In the genomic region with DNA sequence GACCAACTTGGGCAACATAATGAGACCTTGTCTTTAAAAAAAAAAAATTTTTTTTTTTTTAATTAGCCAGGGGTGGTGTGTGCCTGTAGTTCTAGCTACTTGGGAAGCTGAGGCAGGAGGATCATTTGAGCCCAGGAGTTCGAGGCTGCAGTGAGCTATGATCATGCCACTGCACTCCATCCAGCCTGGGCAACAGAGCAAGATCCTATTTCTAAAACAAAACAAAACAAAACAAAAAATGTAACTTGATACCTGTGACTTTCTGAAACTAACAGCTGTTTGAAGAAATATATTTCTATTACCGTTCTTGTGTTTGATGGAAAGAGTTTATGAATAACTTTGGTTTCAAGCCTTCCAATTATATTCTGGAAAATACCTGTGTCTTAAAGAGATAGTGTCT, we compare ENCODE assay signal across 23 cellular contexts. TPM values are rescaled to one million over a fixed set of nuclear protein-coding genes. Genes with fewer than 3 reads are reported as not detected.
A peak's percentile ranks its signal among the peaks of the same experiment; 100 is the strongest.
DNase-seq lines count a peak whose midpoint lies in the region; ATAC-seq, FAIRE-seq and TF ChIP-seq lines count a peak whose summit lies in the region.
"Had no signal": no experiment of that assay in that cellular context is flagged by ENCODE, and none has a peak within 500 bp of the region (broad histone marks: within the 10 kb centered on the region; RNA-seq: fewer than 3 reads in every experiment).

No MANE protein-coding gene starts in this region.

- DNase-seq in heart right ventricle: no peak
- no peak for DNase-seq in cardiac septum (ENCODE audit: low spot score)
- no peak for DNase-seq in kidney
- DNase-seq in uterus: no peak
- DNase-seq in mesothelial cell of epicardium (ENCODE audit: low spot score in 2 of 2, unreplicated experiment in 2 of 2): no peak
- no peak for DNase-seq in natural killer cell
- DNase-seq: activated CD4-positive, alpha-beta T cell treated with anti-CD3 and anti-CD28 coated beads, Interleukin-2, amount 10 ng/mL, durations not matched to agents 24 days and 14 days; activated naive CD4-positive, alpha-beta T cell; aorta; Calu3; GOT3; Kasumi-1; kidney glomerular epithelial cell; NCI-H1092 treated with DMSO at 0.1 percent for 48 hours; NCI-H524; nucleus accumbens; SHP77 treated with DMSO at 0.1 percent for 48 hours; stimulated activated naive CD8-positive, alpha-beta T cell treated with anti-CD3 and anti-CD28 coated beads, Interleukin-15, Interleukin-2, amounts not matched to agents 100 U/mL and 50 U/mL, for 24 hours; T-cell had no signal

- H3K27ac Mint-ChIP-seq in mesothelial cell of epicardium (no peak overlapping the region), natural killer cell (no peak overlapping the region)
- H3K27ac Mint-ChIP-seq: activated CD4-positive, alpha-beta T cell treated with anti-CD3 and anti-CD28 coated beads, Interleukin-2, amount 10 ng/mL, durations not matched to agents 24 days and 14 days; T-cell had no signal

- no peak for ATAC-seq in heart right ventricle
- ATAC-seq in GM18873 (IDR thresholded peaks at IDR 0.05; ENCODE audit: low FRiP score, unreplicated experiment): no peak
- ATAC-seq in natural killer cell: no peak
- ATAC-seq: stimulated activated naive CD8-positive, alpha-beta T cell treated with anti-CD3 and anti-CD28 coated beads, Interleukin-15, Interleukin-2, amounts not matched to agents 100 U/mL and 50 U/mL, for 24 hours; T-cell had no signal

- no peaks in the 10 kb centered on the region for H3K9me3 ChIP-seq in heart right ventricle
- H3K9me3 ChIP-seq in kidney (ENCODE audit: control insufficient read depth in 1 of 2, low read length in 2 of 2): no peaks in the 10 kb centered on the region
- no peaks in the 10 kb centered on the region for H3K9me3 ChIP-seq in uterus
- H3K9me3 ChIP-seq: BLaER1 had no signal

- no peak for TF ChIP-seq POLR2A in uterus (IDR thresholded peaks at IDR 0.05)

- no peaks in the 10 kb centered on the region for H3K27me3 ChIP-seq in heart right ventricle
- no peaks in the 10 kb centered on the region for H3K27me3 ChIP-seq in rectal smooth muscle tissue (ENCODE audit: control insufficient read depth, insufficient read depth, low read length)
- no peaks in the 10 kb centered on the region for H3K27me3 ChIP-seq in uterus
- H3K27me3 ChIP-seq: BLaER1 had no signal

- TF ChIP-seq CTCF in heart right ventricle (IDR thresholded peaks at IDR 0.05) (no peak), kidney (IDR thresholded peaks at IDR 0.05; ENCODE audit: borderline replicate concordance, extremely low read depth, insufficient read depth) (no peak), uterus (IDR thresholded peaks at IDR 0.05) (no peak), mesothelial cell of epicardium (IDR thresholded peaks at IDR 0.05; ENCODE audit: unreplicated experiment) (no peak), natural killer cell (IDR thresholded peaks at IDR 0.05) (no peak)

- H3K4me3 Mint-ChIP-seq in mesothelial cell of epicardium: no peak overlapping the region
- H3K4me3 Mint-ChIP-seq in natural killer cell: no peak overlapping the region
- H3K4me3 Mint-ChIP-seq: activated CD4-positive, alpha-beta T cell treated with anti-CD3 and anti-CD28 coated beads, Interleukin-2, amount 10 ng/mL, durations not matched to agents 24 days and 14 days had no signal

- H3K36me3 Mint-ChIP-seq in mesothelial cell of epicardium (peaks cover 2% of the 10 kb centered on the region), natural killer cell (no peaks in the 10 kb centered on the region)

- intact Hi-C loops in heart right ventricle (cut with DNase I): loop anchor here in 9 of 10 donors (5.0 to 10.0 kb wide), 5 partner anchors 38 to 270 kb away; no protein-coding TSS in a partner anchor
- intact Hi-C loops in cardiac septum (cut with DNase I): loop anchor here (2.0 kb wide), 1 partner anchor 44 kb away; no protein-coding TSS in a partner anchor
- intact Hi-C loops in kidney (cut with DNase I): no loop called here
- intact Hi-C loops in uterus (cut with DNase I; ENCODE audit: low total_unique reads): no loop called here
- intact Hi-C loops in natural killer cell (cut with micrococcal nuclease): no loop called here

- H3K9ac ChIP-seq in kidney (ENCODE audit: low read length in 2 of 2): peak overlapping the region; percentile 46 to 92
- H3K9ac ChIP-seq in rectal smooth muscle tissue (ENCODE audit: low read length): no peak overlapping the region
- H3K9ac ChIP-seq: BLaER1 had no signal

- H3K27ac ChIP-seq in heart right ventricle: peak overlapping the region; percentile 84 to 99 (median 91)
- peak overlapping the region; percentile 97 to 98 for H3K27ac ChIP-seq in kidney (ENCODE audit: low read depth in 2 of 2, low read length in 2 of 2)
- H3K27ac ChIP-seq in rectal smooth muscle tissue (ENCODE audit: low read depth, low read length): peak overlapping the region; percentile 81
- peak overlapping the region; percentile 93 to 96 for H3K27ac ChIP-seq in uterus
- H3K27ac ChIP-seq: BLaER1 had no signal

- H3K4me1 Mint-ChIP-seq in mesothelial cell of epicardium (peaks cover 43% of the 10 kb centered on the region), natural killer cell (peaks cover 0 to 9% of the 10 kb centered on the region in 2 donors)

- H3K4me3 ChIP-seq in heart right ventricle (no peak overlapping the region), kidney (ENCODE audit: low read length in 2 of 2) (peak overlapping the region; percentile 35 to 60), rectal smooth muscle tissue (ENCODE audit: low read length) (no peak overlapping the region), uterus (no peak overlapping the region)
- H3K4me3 ChIP-seq: BLaER1 had no signal

- 63 to 75% methylated on average over 2 of the region's 2 CpGs for WGBS in heart right ventricle, 2 donors

- H3K9me3 Mint-ChIP-seq in mesothelial cell of epicardium: no peaks in the 10 kb centered on the region
- no peaks in the 10 kb centered on the region for H3K9me3 Mint-ChIP-seq in natural killer cell
- H3K9me3 Mint-ChIP-seq: activated CD4-positive, alpha-beta T cell treated with anti-CD3 and anti-CD28 coated beads, Interleukin-2, amount 10 ng/mL, durations not matched to agents 24 days and 14 days; T-cell had no signal

- no peak for FAIRE-seq in kidney (lab: Jason Lieb, UNC)
- FAIRE-seq: GM18507 had no signal

- H3K27me3 Mint-ChIP-seq in mesothelial cell of epicardium (ENCODE audit: low read depth) (no peaks in the 10 kb centered on the region), natural killer cell (ENCODE audit: low read depth in 2 of 2) (no peaks in the 10 kb centered on the region)
- H3K27me3 Mint-ChIP-seq: activated CD4-positive, alpha-beta T cell treated with anti-CD3 and anti-CD28 coated beads, Interleukin-2, amount 10 ng/mL, durations not matched to agents 24 days and 14 days; T-cell had no signal

- H3K36me3 ChIP-seq in heart right ventricle (peaks cover 0 to 11% (median 0%) of the 10 kb centered on the region in 9 donors), kidney (ENCODE audit: control insufficient read depth in 1 of 2, insufficient read depth in 2 of 2, low read length in 2 of 2) (no peaks in the 10 kb centered on the region), rectal smooth muscle tissue (ENCODE audit: control insufficient read depth, insufficient read depth, low read length) (no peaks in the 10 kb centered on the region), uterus (no peaks in the 10 kb centered on the region)

- H3K4me1 ChIP-seq in heart right ventricle (peaks cover 11 to 96% (median 73%) of the 10 kb centered on the region in 9 donors), kidney (ENCODE audit: control insufficient read depth in 1 of 2, insufficient read depth in 1 of 2, low read depth in 1 of 2, low read length in 2 of 2) (peaks cover 42 to 45% of the 10 kb centered on the region in 2 donors), rectal smooth muscle tissue (ENCODE audit: control insufficient read depth, insufficient read depth, low read length) (peaks cover 42% of the 10 kb centered on the region), uterus (no peaks in the 10 kb centered on the region)

RNA-seq across cellular contexts. Expression of gene ACACB, which starts 1.7 kb away (rescaled TPM):
- total RNA-seq in heart right ventricle (100 to 1,000 TPM in 6 of 10 donors, 10 to 100 TPM in 4; 69.7 to 241 (median 107) TPM), cardiac septum (64.5 TPM), kidney (56.8 TPM), uterus (100 to 1,000 TPM in 2 of 4 donors, 10 to 100 TPM in 2; 22.0 to 137 (median 97.2) TPM), mesothelial cell of epicardium (15.4 to 18.2 TPM (median 16.4 TPM) in 3 replicates), natural killer cell (10 to 100 TPM in 1 of 3 donors, 1 to 10 TPM in 2; 4.1 to 14.3 (median 8.4) TPM)
- polyA plus RNA-seq in heart right ventricle (100 to 1,000 TPM in 1 of 2 donors, 10 to 100 TPM in 1; 12.8 to 193 TPM), kidney (ENCODE audit: insufficient read depth, low read depth, low replicate concordance) (13.8 TPM)

RNA-seq across cellular contexts. Expression of gene UNG, which starts 17.2 kb away (rescaled TPM):
- total RNA-seq in heart right ventricle (10 to 100 TPM; 21.6 to 37.3 (median 27.8) TPM), cardiac septum (25.5 TPM), kidney (24.9 TPM), uterus (10 to 100 TPM; 21.6 to 32.7 (median 27.9) TPM), mesothelial cell of epicardium (48.2 to 49.0 TPM (median 48.7 TPM) in 3 replicates), natural killer cell (10 to 100 TPM in 1 of 3 donors, 1 to 10 TPM in 2; 8.7 to 10.7 (median 9.6) TPM)
- polyA plus RNA-seq in heart right ventricle (10 to 100 TPM; 14.2 to 17.0 TPM), kidney (ENCODE audit: insufficient read depth, low read depth, low replicate concordance) (30.3 TPM)

RNA-seq across cellular contexts. Expression of gene ALKBH2, which starts 21.4 kb away (rescaled TPM):
- total RNA-seq in heart right ventricle (10 to 100 TPM in 1 of 10 donors, 1 to 10 TPM in 9; 5.4 to 11.7 (median 7.1) TPM), cardiac septum (9.7 TPM), kidney (14.7 TPM), uterus (10 to 100 TPM in 3 of 4 donors, 1 to 10 TPM in 1; 2.1 to 26.5 (median 19.1) TPM), mesothelial cell of epicardium (37.3 to 39.6 TPM (median 37.4 TPM) in 3 replicates), natural killer cell (10 to 100 TPM; 10.9 to 12.6 (median 11.9) TPM)
- polyA plus RNA-seq in heart right ventricle (10 to 100 TPM; 19.4 to 20.6 TPM), kidney (ENCODE audit: insufficient read depth, low read depth, low replicate concordance) (18.8 TPM)

Comparison
In these comparisons a context has a peak if more than half of its experiments do, and no peak if none do; other contexts are left out.
1. H3K4me3 ChIP-seq: peak in kidney (2 of 2); none in heart right ventricle (0 of 10), rectal smooth muscle tissue (single experiment) and uterus (0 of 2).
2. intact Hi-C loops: an anchor here in heart right ventricle (5.0 to 10.0 kb wide) and cardiac septum (2.0 kb wide); none called in kidney, uterus and natural killer cell.
3. Peak in every context shown above with its lines, with median percentiles within 50 percentile points of each other: H3K27ac ChIP-seq.